Comparison of ENCODE assay signal across 35 cellular contexts in genomic region chr18:10386956-10387355, GRCh38.
"Had no signal": no experiment of that assay in that cellular context is flagged by ENCODE, and none has a peak within 500 bp of the region (broad histone marks: within the 10 kb centered on the region; RNA-seq: fewer than 3 reads in every experiment).

No MANE protein-coding gene starts in this region.

- H3K36me3 ChIP-seq: breast epithelium, Peyer's patch, SJSA1 had no signal

- H3K4me3 Mint-ChIP-seq: activated B cell treated with CpG ODN at 0.5 μM for 24 hours; activated CD4-positive, alpha-beta memory T cell treated with anti-CD3 and anti-CD28 coated beads, Interleukin-2, amount 10 ng/mL, durations not matched to agents 7 days and 5 days; activated CD8-positive, alpha-beta memory T cell treated with anti-CD3 and anti-CD28 coated beads, Interleukin-2, amount 10 ng/mL, durations not matched to agents 7 days and 5 days; activated naive CD4-positive, alpha-beta T cell treated with anti-CD3 and anti-CD28 coated beads, Interleukin-2, amount 10 ng/mL, durations not matched to agents 7 days and 5 days; activated naive CD8-positive, alpha-beta T cell; activated naive CD8-positive, alpha-beta T cell treated with anti-CD3 and anti-CD28 coated beads, Interleukin-2, amount 50 U/mL, for 24 hours; T-helper 1 cell treated with Interleukin-12 subunit alpha and Interleukin-12 subunit beta and Interleukin-4 antibody, amounts not matched to agents 30 μg/mL and 1 μg/mL, for 36 hours; T-helper 2 cell treated with Interferon-gamma antibody and Interleukin-4, amounts not matched to agents 5 μg/mL and 100 μg/mL, for 36 hours had no signal

- H3K9ac ChIP-seq: KMS-11, SK-N-SH had no signal

- H3K4me2 ChIP-seq: KMS-11, SK-N-SH had no signal

- H3K4me1 ChIP-seq: breast epithelium, Peyer's patch, SJSA1 had no signal

- H3K4me3 ChIP-seq: breast epithelium, Peyer's patch, SJSA1 had no signal

- DNase-seq: activated B cell treated with CpG ODN at 0.5 μM for 24 hours; activated CD4-positive, alpha-beta memory T cell treated with anti-CD3 and anti-CD28 coated beads, Interleukin-2, amount 10 ng/mL, durations not matched to agents 7 days and 5 days; activated CD4-positive, alpha-beta T cell treated with anti-CD3 and anti-CD28 coated beads for 4 hours; activated CD4-positive, alpha-beta T cell treated with anti-CD3 and anti-CD28 coated beads, Interleukin-2, amount 50 U/mL, for 1 hour; activated CD4-positive, CD25-positive, alpha-beta regulatory T cell treated with anti-CD3 and anti-CD28 coated beads, Interleukin-2, amount 50 U/mL, for 72 hours; activated CD8-positive, alpha-beta memory T cell treated with anti-CD3 and anti-CD28 coated beads for 24 hours; activated CD8-positive, alpha-beta memory T cell treated with anti-CD3 and anti-CD28 coated beads, Interleukin-2, amount 10 ng/mL, durations not matched to agents 7 days and 5 days; activated CD8-positive, alpha-beta memory T cell treated with anti-CD3 and anti-CD28 coated beads, Interleukin-2, amount 50 U/mL, for 48 hours; activated effector memory CD4-positive, alpha-beta T cell treated with Interleukin-2 at 50 U/mL for 16 hours; activated naive CD4-positive, alpha-beta T cell treated with anti-CD3 and anti-CD28 coated beads, Interleukin-2, amount 10 ng/mL, durations not matched to agents 7 days and 5 days; activated naive CD8-positive, alpha-beta T cell treated with anti-CD3 and anti-CD28 coated beads, Interleukin-2, amount 50 U/mL, for 24 hours; activated T-cell treated with anti-CD3 and anti-CD28 coated beads, Interleukin-2, amount 50 U/mL, for 48 hours; amniotic stem cell; aorta; cerebellar nuclear complex; MM.1S; NCI-H1105; NCI-H1417 treated with DMSO at 0.1 percent for 48 hours; NCI-H187 treated with DMSO at 0.1 percent for 48 hours; NCI-H2081; NCI-H345; NCI-H510A; NCI-H526; NCI-H748 treated with DMSO at 0.1 percent for 48 hours; NK-92 treated with Interleukin-12 subunit alpha and Interleukin-12 subunit beta, amount 100 ng/mL, for 24 hours; PC-3; Peyer's patch; SHP77 treated with DMSO at 0.1 percent for 48 hours; SK-N-SH had no signal

- H3K27ac ChIP-seq: breast epithelium, KMS-11, Peyer's patch, SJSA1 had no signal

- H3K27me3 ChIP-seq: breast epithelium, Peyer's patch, SJSA1 had no signal

- H3K9me3 Mint-ChIP-seq: activated CD4-positive, alpha-beta memory T cell treated with anti-CD3 and anti-CD28 coated beads, Interleukin-2, amount 10 ng/mL, durations not matched to agents 7 days and 5 days; activated naive CD4-positive, alpha-beta T cell treated with anti-CD3 and anti-CD28 coated beads, Interleukin-2, amount 10 ng/mL, durations not matched to agents 7 days and 5 days; T-helper 1 cell treated with Interleukin-12 subunit alpha and Interleukin-12 subunit beta and Interleukin-4 antibody, amounts not matched to agents 30 μg/mL and 1 μg/mL, for 36 hours; T-helper 2 cell treated with Interferon-gamma antibody and Interleukin-4, amounts not matched to agents 5 μg/mL and 100 μg/mL, for 36 hours had no signal

- H3K36me3 Mint-ChIP-seq: activated CD8-positive, alpha-beta memory T cell treated with anti-CD3 and anti-CD28 coated beads, Interleukin-2, amount 10 ng/mL, durations not matched to agents 7 days and 5 days; activated naive CD4-positive, alpha-beta T cell treated with anti-CD3 and anti-CD28 coated beads, Interleukin-2, amount 10 ng/mL, durations not matched to agents 7 days and 5 days; activated naive CD8-positive, alpha-beta T cell had no signal

- H3K9me3 ChIP-seq: breast epithelium, Peyer's patch, SJSA1, SK-N-SH had no signal

- H3K27me3 Mint-ChIP-seq: activated B cell treated with CpG ODN at 0.5 μM for 24 hours had no signal

- H3K27ac Mint-ChIP-seq: activated B cell treated with CpG ODN at 0.5 μM for 24 hours; activated CD4-positive, alpha-beta memory T cell treated with anti-CD3 and anti-CD28 coated beads, Interleukin-2, amount 10 ng/mL, durations not matched to agents 7 days and 5 days; activated CD8-positive, alpha-beta memory T cell treated with anti-CD3 and anti-CD28 coated beads, Interleukin-2, amount 10 ng/mL, durations not matched to agents 7 days and 5 days; activated naive CD4-positive, alpha-beta T cell treated with anti-CD3 and anti-CD28 coated beads, Interleukin-2, amount 10 ng/mL, durations not matched to agents 7 days and 5 days; activated naive CD8-positive, alpha-beta T cell; activated naive CD8-positive, alpha-beta T cell treated with anti-CD3 and anti-CD28 coated beads, Interleukin-2, amount 50 U/mL, for 24 hours; T-helper 1 cell treated with Interleukin-12 subunit alpha and Interleukin-12 subunit beta and Interleukin-4 antibody, amounts not matched to agents 30 μg/mL and 1 μg/mL, for 36 hours; T-helper 2 cell treated with Interferon-gamma antibody and Interleukin-4, amounts not matched to agents 5 μg/mL and 100 μg/mL, for 36 hours had no signal
